Comparison of ENCODE assay signal across 16 cellular contexts in genomic region chr6:154602296-154602695, GRCh38.
"Had no signal": no experiment of that assay in that cellular context is flagged by ENCODE, and none has a peak within 500 bp of the region (broad histone marks: within the 10 kb centered on the region; RNA-seq: fewer than 3 reads in every experiment).

No MANE protein-coding gene starts in this region.

- H3K79me2 ChIP-seq: parathyroid adenoma had no signal

- H3K36me3 Mint-ChIP-seq: activated naive CD4-positive, alpha-beta T cell treated with anti-CD3 and anti-CD28 coated beads, Interleukin-2, amount 50 U/mL, for 72 hours had no signal

- H3K4me3 Mint-ChIP-seq: activated T-cell treated with anti-CD3 and anti-CD28 coated beads, Interleukin-2, amount 50 U/mL, for 4 hours had no signal

- H3K9ac ChIP-seq: parathyroid adenoma had no signal

- H3K36me3 ChIP-seq: breast epithelium, esophagus squamous epithelium, heart right ventricle had no signal

- H3K4me1 ChIP-seq: breast epithelium, esophagus squamous epithelium, parathyroid adenoma had no signal

- H3K9me3 Mint-ChIP-seq: activated naive CD4-positive, alpha-beta T cell treated with anti-CD3 and anti-CD28 coated beads, Interleukin-2, amount 50 U/mL, for 72 hours; activated T-cell treated with anti-CD3 and anti-CD28 coated beads, Interleukin-2, amount 50 U/mL, for 4 hours had no signal

- H3K27ac ChIP-seq: breast epithelium, esophagus squamous epithelium, heart right ventricle, parathyroid adenoma had no signal

- H2AFZ ChIP-seq: parathyroid adenoma had no signal

- H3K4me3 ChIP-seq: breast epithelium, esophagus squamous epithelium, heart right ventricle had no signal

- H3K27ac Mint-ChIP-seq: activated naive CD4-positive, alpha-beta T cell treated with anti-CD3 and anti-CD28 coated beads, Interleukin-2, amount 50 U/mL, for 72 hours had no signal

- FAIRE-seq: frontal cortex, islet of Langerhans, small intestine had no signal

- DNase-seq: activated CD4-positive, alpha-beta T cell treated with anti-CD3 and anti-CD28 coated beads, Interleukin-2, amount 50 U/mL, for 4 hours; activated CD4-positive, CD25-positive, alpha-beta regulatory T cell treated with anti-CD3 and anti-CD28 coated beads, Interleukin-2, amount 50 U/mL, for 72 hours; activated effector memory CD4-positive, alpha-beta T cell treated with anti-CD3 and anti-CD28 coated beads, Interleukin-2, amount 50 U/mL, for 16 hours; activated T-cell treated with anti-CD3 and anti-CD28 coated beads, Interleukin-2, amount 50 U/mL, for 4 hours; amygdala; esophagus squamous epithelium; heart right ventricle; left ventricle myocardium superior; mesendoderm; small intestine; trophoblast cell had no signal

- ATAC-seq: activated naive CD4-positive, alpha-beta T cell treated with anti-CD3 and anti-CD28 coated beads, Interleukin-2, amount 50 U/mL, for 72 hours; activated T-cell treated with anti-CD3 and anti-CD28 coated beads, Interleukin-2, amount 50 U/mL, for 4 hours; heart right ventricle; left ventricle myocardium superior had no signal

- H3K9me3 ChIP-seq: breast epithelium, esophagus squamous epithelium, heart right ventricle had no signal

- H3K27me3 ChIP-seq: breast epithelium, esophagus squamous epithelium, heart right ventricle had no signal
